ENCODE assay signal across 27 cellular contexts in the genomic region with DNA sequence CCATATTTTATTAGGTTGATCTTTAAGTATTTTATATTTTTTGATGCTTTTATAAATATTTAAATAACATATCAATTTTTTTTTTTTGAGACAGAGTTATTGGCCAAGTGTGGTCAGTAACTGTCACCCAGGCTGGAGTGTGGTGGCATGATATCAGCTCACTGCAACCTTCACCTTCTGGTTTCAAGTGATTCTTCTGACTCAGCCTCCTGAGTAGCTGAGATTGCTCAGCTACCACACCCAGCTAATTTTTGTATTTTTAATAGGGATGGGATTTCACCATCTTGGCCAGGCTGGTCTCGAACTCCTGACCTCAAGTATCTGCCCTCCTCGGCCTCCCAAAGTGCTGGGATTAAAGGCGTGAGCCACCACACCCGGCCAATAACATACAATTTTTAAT.
A peak's percentile ranks its signal among the peaks of the same experiment; 100 is the strongest.
DNase-seq lines count a peak whose midpoint lies in the region; ATAC-seq, FAIRE-seq and TF ChIP-seq lines count a peak whose summit lies in the region.
"Had no signal": no experiment of that assay in that cellular context is flagged by ENCODE, and none has a peak within 500 bp of the region (broad histone marks: within the 10 kb centered on the region; RNA-seq: fewer than 3 reads in every experiment).

No MANE protein-coding gene starts in this region.

- H3K27ac ChIP-seq in uterus (no peak overlapping the region), Peyer's patch (no peak overlapping the region)
- H3K27ac ChIP-seq: gastrocnemius medialis, prostate gland, thoracic aorta had no signal

- H3K9me3 Mint-ChIP-seq in activated T-helper 17 cell treated with anti-CD3 and anti-CD28 coated beads, Interleukin-2, amount 50 U/mL, for 72 hours = no peaks in the 10 kb centered on the region
- H3K9me3 Mint-ChIP-seq: activated T-cell treated with anti-CD3 and anti-CD28 coated beads, Interleukin-2, amount 50 U/mL, for 24 hours; CD4-positive, CD25-positive, alpha-beta regulatory T cell; dendritic cell treated with granulocyte-macrophage colony-stimulating factor and Interleukin-4, amounts not matched to agents 40 ng/mL and 50 ng/mL, for 4 days; stimulated activated memory B cell treated with anti-CD40 and anti-IgM and Interleukin-4, amounts not matched to agents 10 μg/mL and 1 μg/mL and 100 μg/mL, for 72 hours had no signal

- H3K36me3 Mint-ChIP-seq in activated T-helper 17 cell treated with anti-CD3 and anti-CD28 coated beads, Interleukin-2, amount 50 U/mL, for 72 hours (ENCODE audit: low read depth) = peaks cover 29% of the 10 kb centered on the region

- no peak overlapping the region for H3K4me3 Mint-ChIP-seq in activated T-helper 17 cell treated with anti-CD3 and anti-CD28 coated beads, Interleukin-2, amount 50 U/mL, for 72 hours
- H3K4me3 Mint-ChIP-seq: activated T-cell treated with anti-CD3 and anti-CD28 coated beads, Interleukin-2, amount 50 U/mL, for 24 hours; dendritic cell treated with granulocyte-macrophage colony-stimulating factor and Interleukin-4, amounts not matched to agents 40 ng/mL and 50 ng/mL, for 4 days had no signal

- FAIRE-seq in GM18507 (lab: Jason Lieb, UNC) = peak; percentile 24
- FAIRE-seq: endothelial cell of umbilical vein had no signal

- H3K27me3 ChIP-seq in uterus = no peaks in the 10 kb centered on the region
- no peaks in the 10 kb centered on the region for H3K27me3 ChIP-seq in Peyer's patch
- H3K27me3 ChIP-seq: cardiac muscle cell, gastrocnemius medialis had no signal

- no peaks in the 10 kb centered on the region for H3K36me3 ChIP-seq in uterus
- no peaks in the 10 kb centered on the region for H3K36me3 ChIP-seq in Peyer's patch
- H3K36me3 ChIP-seq: cardiac muscle cell, gastrocnemius medialis, prostate gland, thoracic aorta had no signal

- H3K4me1 ChIP-seq in uterus (no peaks in the 10 kb centered on the region), Peyer's patch (no peaks in the 10 kb centered on the region)
- H3K4me1 ChIP-seq: prostate gland had no signal

- TF ChIP-seq POLR2A in uterus (IDR thresholded peaks at IDR 0.05) (no peak), Peyer's patch (IDR thresholded peaks at IDR 0.05) (no peak)

- no peak for DNase-seq in GM18507 (ENCODE audit: extremely low spot score, insufficient read length, low read depth)
- DNase-seq in LHCN-M2 (ENCODE audit: low read depth) = peak; percentile 20
- DNase-seq in iris pigment epithelial cell (ENCODE audit: low read depth) = peak; percentile 21
- no peak for DNase-seq in uterus
- DNase-seq in Peyer's patch = no peak
- DNase-seq: activated CD4-positive, CD25-positive, alpha-beta regulatory T cell treated with anti-CD3 and anti-CD28 coated beads, Interleukin-2, amount 50 U/mL, for 72 hours; activated CD8-positive, alpha-beta memory T cell treated with anti-CD3 and anti-CD28 coated beads for 24 hours; activated naive CD4-positive, alpha-beta T cell treated with Interleukin-2 at 50 U/mL for 16 hours; activated T-cell treated with anti-CD3 and anti-CD28 coated beads, Interleukin-2, amount 50 U/mL, for 24 hours; amygdala; CD4-positive, CD25-positive, alpha-beta regulatory T cell; DMS 273 treated with DMSO at 0.1 percent for 48 hours; gastrocnemius medialis; GF-D8; GOT3; NCI-H2171; NCI-H524 had no signal

- intact Hi-C loops in uterus (cut with DNase I; ENCODE audit: low total_unique reads) = no loop called here

- TF ChIP-seq CTCF in uterus (IDR thresholded peaks at IDR 0.05) (no peak), Peyer's patch (IDR thresholded peaks at IDR 0.05) (no peak)

- H3K4me3 ChIP-seq in uterus = no peak overlapping the region
- H3K4me3 ChIP-seq in Peyer's patch = no peak overlapping the region
- H3K4me3 ChIP-seq: cardiac muscle cell, gastrocnemius medialis, lung, prostate gland, thoracic aorta had no signal

- H3K27me3 Mint-ChIP-seq in activated T-helper 17 cell treated with anti-CD3 and anti-CD28 coated beads, Interleukin-2, amount 50 U/mL, for 72 hours = no peaks in the 10 kb centered on the region
- H3K27me3 Mint-ChIP-seq: activated T-cell treated with anti-CD3 and anti-CD28 coated beads, Interleukin-2, amount 50 U/mL, for 24 hours; CD4-positive, CD25-positive, alpha-beta regulatory T cell; dendritic cell treated with granulocyte-macrophage colony-stimulating factor and Interleukin-4, amounts not matched to agents 40 ng/mL and 50 ng/mL, for 4 days; stimulated activated memory B cell treated with anti-CD40 and anti-IgM and Interleukin-4, amounts not matched to agents 10 μg/mL and 1 μg/mL and 100 μg/mL, for 72 hours had no signal

- ATAC-seq in activated T-helper 17 cell treated with anti-CD3 and anti-CD28 coated beads, Interleukin-2, amount 50 U/mL, for 72 hours (replicated peaks) = peak; percentile 79
- ATAC-seq in GM18520 (IDR thresholded peaks at IDR 0.05; ENCODE audit: unreplicated experiment) (no peak), GM21390 (IDR thresholded peaks at IDR 0.05; ENCODE audit: unreplicated experiment) (no peak)
- ATAC-seq: gastrocnemius medialis had no signal

- H3K4me1 Mint-ChIP-seq in activated T-helper 17 cell treated with anti-CD3 and anti-CD28 coated beads, Interleukin-2, amount 50 U/mL, for 72 hours = peaks cover 42% of the 10 kb centered on the region

- no peak overlapping the region for H3K27ac Mint-ChIP-seq in activated T-helper 17 cell treated with anti-CD3 and anti-CD28 coated beads, Interleukin-2, amount 50 U/mL, for 72 hours
- H3K27ac Mint-ChIP-seq: activated T-cell treated with anti-CD3 and anti-CD28 coated beads, Interleukin-2, amount 50 U/mL, for 24 hours; dendritic cell treated with granulocyte-macrophage colony-stimulating factor and Interleukin-4, amounts not matched to agents 40 ng/mL and 50 ng/mL, for 4 days had no signal

- H3K9me3 ChIP-seq in uterus (no peaks in the 10 kb centered on the region), Peyer's patch (no peaks in the 10 kb centered on the region)
- H3K9me3 ChIP-seq: gastrocnemius medialis, prostate gland, thoracic aorta had no signal

Comparison
In these comparisons a context has a peak if more than half of its experiments do, and no peak if none do; other contexts are left out.
1. DNase-seq: peak in LHCN-M2 (single experiment) and iris pigment epithelial cell (single experiment); none in GM18507 (single experiment), uterus (0 of 2) and Peyer's patch (0 of 3).